ENCODE assay signal across 24 cellular contexts in genomic region chr1:5639323-5639722, GRCh38.
"Had no signal": no experiment of that assay in that cellular context is flagged by ENCODE, and none has a peak within 500 bp of the region (broad histone marks: within the 10 kb centered on the region; RNA-seq: fewer than 3 reads in every experiment).

No MANE protein-coding gene starts in this region.

- H3K4me3 ChIP-seq: esophagus muscularis mucosa, gastroesophageal sphincter, heart left ventricle, hepatocyte, lower lobe of right lung, right atrium auricular region, skin epidermis, spleen, thyroid gland, vagina had no signal

- H3K4me2 ChIP-seq: hepatocyte had no signal

- H3K9me3 Mint-ChIP-seq: dendritic cell treated with granulocyte-macrophage colony-stimulating factor and Interleukin-4, amounts not matched to agents 40 ng/mL and 50 ng/mL, for 4 days had no signal

- H3K27ac Mint-ChIP-seq: dendritic cell treated with granulocyte-macrophage colony-stimulating factor and Interleukin-4, amounts not matched to agents 40 ng/mL and 50 ng/mL, for 4 days; naive thymus-derived CD8-positive, alpha-beta T cell; progenitor cell of endocrine pancreas; stimulated activated memory B cell treated with anti-CD40 and anti-IgM and Interleukin-4, amounts not matched to agents 10 μg/mL and 1 μg/mL and 100 μg/mL, for 72 hours had no signal

- ATAC-seq: foreskin keratinocyte; gastroesophageal sphincter; heart left ventricle; left colon; left ventricle myocardium superior; lower lobe of right lung; naive thymus-derived CD8-positive, alpha-beta T cell; stimulated activated memory B cell treated with anti-CD40 and anti-IgM and Interleukin-4, amounts not matched to agents 10 μg/mL and 1 μg/mL and 100 μg/mL, for 72 hours; stimulated activated naive CD8-positive, alpha-beta T cell treated with anti-CD3 and anti-CD28 coated beads, Interleukin-15, Interleukin-2, amounts not matched to agents 100 U/mL and 50 U/mL, for 24 hours had no signal

- H3K4me3 Mint-ChIP-seq: dendritic cell treated with granulocyte-macrophage colony-stimulating factor and Interleukin-4, amounts not matched to agents 40 ng/mL and 50 ng/mL, for 4 days; naive thymus-derived CD8-positive, alpha-beta T cell; stimulated activated memory B cell treated with anti-CD40 and anti-IgM and Interleukin-4, amounts not matched to agents 10 μg/mL and 1 μg/mL and 100 μg/mL, for 72 hours had no signal

- DNase-seq: cerebellar nuclear complex; effector memory CD4-positive, alpha-beta T cell; foreskin keratinocyte; heart left ventricle; left colon; left ventricle myocardium superior; lower lobe of right lung; naive thymus-derived CD8-positive, alpha-beta T cell; occipital lobe; spleen; stimulated activated CD4-positive, alpha-beta T cell treated with anti-CD3 and anti-CD28 coated beads, Interleukin-4, amount 100 ng/mL, for 4 hours; stimulated activated naive CD8-positive, alpha-beta T cell treated with anti-CD3 and anti-CD28 coated beads, Interleukin-15, Interleukin-2, amounts not matched to agents 100 U/mL and 50 U/mL, for 24 hours; thyroid gland; trophoblast cell had no signal

- H3K36me3 ChIP-seq: esophagus muscularis mucosa, gastroesophageal sphincter, heart left ventricle, lower lobe of right lung, right atrium auricular region, spleen, thyroid gland, vagina had no signal

- H3K4me1 ChIP-seq: esophagus muscularis mucosa, foreskin keratinocyte, gastroesophageal sphincter, heart left ventricle, lower lobe of right lung, parathyroid adenoma, right atrium auricular region, spleen, thyroid gland, vagina had no signal

- H3K4me1 Mint-ChIP-seq: stimulated activated memory B cell treated with anti-CD40 and anti-IgM and Interleukin-4, amounts not matched to agents 10 μg/mL and 1 μg/mL and 100 μg/mL, for 72 hours had no signal

- H3K9me3 ChIP-seq: esophagus muscularis mucosa, gastroesophageal sphincter, lower lobe of right lung, thyroid gland, vagina had no signal

- H3K27me3 ChIP-seq: hepatocyte, right atrium auricular region, thyroid gland, vagina had no signal

- H3K36me3 Mint-ChIP-seq: stimulated activated memory B cell treated with anti-CD40 and anti-IgM and Interleukin-4, amounts not matched to agents 10 μg/mL and 1 μg/mL and 100 μg/mL, for 72 hours had no signal

- H3K9ac ChIP-seq: parathyroid adenoma had no signal

- H3K27ac ChIP-seq: esophagus muscularis mucosa, foreskin keratinocyte, gastroesophageal sphincter, heart left ventricle, hepatocyte, lower lobe of right lung, parathyroid adenoma, right atrium auricular region, skin epidermis, spleen, thyroid gland, vagina had no signal
